In the genomic region with DNA sequence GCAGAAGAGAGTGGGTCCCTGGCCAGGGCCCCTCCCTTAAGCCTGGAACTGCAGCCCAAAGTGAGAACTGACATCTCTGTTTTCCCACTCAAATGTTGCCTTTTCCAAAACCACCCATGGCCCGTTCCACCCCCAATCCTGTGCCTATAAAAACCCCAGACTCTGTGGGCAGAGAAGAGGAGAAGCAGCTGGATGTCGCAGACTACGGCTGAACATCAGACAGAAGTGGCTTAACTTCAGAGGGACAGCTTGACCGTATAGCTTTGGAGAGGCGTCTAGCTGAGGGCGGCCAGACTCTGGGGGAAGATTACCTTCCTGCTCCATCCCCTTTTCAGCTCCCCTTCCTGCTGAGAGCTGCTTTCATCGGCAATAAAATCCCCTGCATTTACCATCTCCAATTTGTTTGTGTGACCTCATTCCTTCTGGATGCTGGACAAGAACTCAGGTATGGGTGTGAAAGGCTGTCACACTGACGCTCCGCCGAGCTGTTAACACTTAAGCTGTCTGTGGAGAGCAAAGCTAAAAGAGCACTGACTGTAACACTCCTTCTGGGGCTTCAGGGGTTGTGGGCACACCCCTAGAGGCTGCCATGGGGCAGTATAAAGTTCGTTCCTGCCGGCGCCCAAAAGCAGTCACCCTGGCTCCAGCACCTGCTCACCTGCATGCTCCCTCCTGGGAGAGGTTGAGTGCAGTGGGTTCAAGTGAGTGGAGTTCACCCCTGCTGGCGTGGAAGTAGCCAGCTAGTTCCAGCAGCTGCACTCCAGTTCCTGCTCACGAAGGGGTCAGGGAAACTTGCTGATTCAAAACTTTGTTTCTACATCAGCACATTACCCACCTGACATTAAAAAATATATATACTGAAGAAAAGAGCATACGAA, we compare ENCODE assay signal across 13 cellular contexts.
"Had no signal": no experiment of that assay in that cellular context is flagged by ENCODE, and none has a peak within 500 bp of the region (broad histone marks: within the 10 kb centered on the region; RNA-seq: fewer than 3 reads in every experiment).

No MANE protein-coding gene starts in this region.

- DNase-seq: activated CD4-positive, alpha-beta memory T cell treated with anti-CD3 and anti-CD28 coated beads for 36 hours; activated gamma-delta T cell treated with Interleukin-2 at 50 U/mL for 16 hours; activated naive CD8-positive, alpha-beta T cell treated with anti-CD3 and anti-CD28 coated beads for 36 hours; activated T-cell treated with anti-CD3 and anti-CD28 coated beads, Interleukin-2, amount 50 U/mL, for 48 hours; dorsolateral prefrontal cortex; glutamatergic neuron; immature natural killer cell; psoas muscle; sigmoid colon; stimulated activated CD4-positive, alpha-beta T cell treated with anti-CD3 and anti-CD28 coated beads, Interleukin-12 subunit alpha, Interleukin-12 subunit beta, amount 100 ng/mL, for 4 hours; stimulated activated naive CD4-positive, alpha-beta T cell treated with Interleukin-2 at 50 U/mL for 16 hours; upper lobe of left lung had no signal

- H3K4me3 ChIP-seq: dorsolateral prefrontal cortex, psoas muscle, sigmoid colon, suprapubic skin, upper lobe of left lung had no signal

- H3K9me3 ChIP-seq: psoas muscle, sigmoid colon, suprapubic skin, upper lobe of left lung had no signal

- H3K27me3 ChIP-seq: sigmoid colon, suprapubic skin, upper lobe of left lung had no signal

- H3K36me3 ChIP-seq: sigmoid colon, suprapubic skin, upper lobe of left lung had no signal

- ATAC-seq: psoas muscle had no signal

- H3K4me1 ChIP-seq: psoas muscle, sigmoid colon, suprapubic skin, upper lobe of left lung had no signal

- H3K27ac ChIP-seq: dorsolateral prefrontal cortex, psoas muscle, sigmoid colon, suprapubic skin, upper lobe of left lung had no signal
